Comparison of ENCODE assay signal across 8 cellular contexts in genomic region chr22:20494978-20495860, GRCh38. TPM values are rescaled to one million over a fixed set of nuclear protein-coding genes. Genes with fewer than 3 reads are reported as not detected.
DNase-seq lines count a peak whose midpoint lies in the region; ATAC-seq and TF ChIP-seq lines count a peak whose summit lies in the region.

Gene KLHL22 (minus strand): TSS chr22:20495795. CDS start chr22:20489211, 6,584 bp downstream.

- H3K27me3 ChIP-seq in ovary, result no peaks in the 10 kb centered on the region

- H3K36me3 ChIP-seq in ovary, result no peaks in the 10 kb centered on the region

- 1% methylated on average over 44 to 108 of the region's 108 CpGs for WGBS in ovary, 3 donors

- no peak for TF ChIP-seq CTCF in GM12875 (IDR thresholded peaks at IDR 0.05; ENCODE audit: borderline replicate concordance, insufficient read depth, low read depth, low read length)
- peak in 1 of 3 donors; percentile 8 for TF ChIP-seq CTCF in ovary (IDR thresholded peaks at IDR 0.05)

- H3K4me3 Mint-ChIP-seq in activated naive CD8-positive, alpha-beta T cell treated with anti-CD3 and anti-CD28 coated beads for 36 hours, result peak within 1 kb of the TSS; percentile 91

- H3K27ac Mint-ChIP-seq in activated naive CD8-positive, alpha-beta T cell treated with anti-CD3 and anti-CD28 coated beads for 36 hours, result peak within 1 kb of the TSS; percentile 74

- H3K9me3 ChIP-seq in ovary, result no peaks in the 10 kb centered on the region

- H3K9me3 Mint-ChIP-seq in activated naive CD8-positive, alpha-beta T cell treated with anti-CD3 and anti-CD28 coated beads for 36 hours, result no peaks in the 10 kb centered on the region

- no peaks in the 10 kb centered on the region for H3K27me3 Mint-ChIP-seq in activated naive CD8-positive, alpha-beta T cell treated with anti-CD3 and anti-CD28 coated beads for 36 hours

- intact Hi-C loops in cardiac septum (cut with DNase I), result no loop called here
- intact Hi-C loops in ovary (cut with DNase I), result loop anchor here (5.0 to 10.0 kb wide), 4 partner anchors 60 to 210 kb away; no protein-coding TSS in a partner anchor

- H3K4me3 ChIP-seq in GM12875 (ENCODE audit: low read depth, low read length) (peak within 1 kb of the TSS; percentile 77), ovary (peak within 1 kb of the TSS; percentile 52)

- no peak for TF ChIP-seq EP300 in ovary (IDR thresholded peaks at IDR 0.05)

- DNase-seq in 8988T, result peak; percentile 31
- DNase-seq in NCI-H2171 (lab: John Stamatoyannopoulos, UW), result peak; percentile 56
- peak; percentile 34 for DNase-seq in activated naive CD8-positive, alpha-beta T cell treated with anti-CD3 and anti-CD28 coated beads for 36 hours
- DNase-seq in cardiac septum (ENCODE audit: low spot score), result peak; percentile 81
- DNase-seq in ovary, result peak in 1 of 5 donors; percentile 48
- no peak for DNase-seq in HPDE6-E6E7 (ENCODE audit: extremely low spot score)

- no peaks in the 10 kb centered on the region for H3K4me1 ChIP-seq in ovary (ENCODE audit: insufficient read depth)

- peaks cover 39% of the 10 kb centered on the region for H3K4me1 Mint-ChIP-seq in activated naive CD8-positive, alpha-beta T cell treated with anti-CD3 and anti-CD28 coated beads for 36 hours

- peak within 1 kb of the TSS; percentile 77 to 99 for H3K27ac ChIP-seq in ovary

- TF ChIP-seq POLR2A in ovary (IDR thresholded peaks at IDR 0.05), result no peak

- H3K36me3 Mint-ChIP-seq in activated naive CD8-positive, alpha-beta T cell treated with anti-CD3 and anti-CD28 coated beads for 36 hours, result peaks cover 2% of the 10 kb centered on the region

- ATAC-seq in HG02759 (IDR thresholded peaks at IDR 0.05; ENCODE audit: unreplicated experiment), result peak; percentile 53

RNA-seq across cellular contexts. Expression of gene KLHL22, which starts in this region (rescaled TPM):
- total RNA-seq in activated naive CD8-positive, alpha-beta T cell treated with anti-CD3 and anti-CD28 coated beads for 36 hours, result 10 to 100 TPM; 11.2 to 12.3 TPM
- total RNA-seq in cardiac septum, result 16.8 TPM
- 10 to 100 TPM; 24.6 to 42.9 (median 28.7) TPM for total RNA-seq in ovary
- polyA plus RNA-seq in ovary, result 10 to 100 TPM; 26.9 to 30.7 TPM
